In genomic region chr10:6151087-6151977, GRCh38 we compare ENCODE assay signal across 7 cellular contexts. TPM values are rescaled to one million over a fixed set of nuclear protein-coding genes. Genes with fewer than 3 reads are reported as not detected.
DNase-seq lines count a peak whose midpoint lies in the region; ATAC-seq, FAIRE-seq and TF ChIP-seq lines count a peak whose summit lies in the region.

No MANE protein-coding gene starts in this region.

- H2AFZ ChIP-seq in Karpas-422 (ENCODE audit: low read length): no peak overlapping the region

- peaks cover 62% of the 10 kb centered on the region for H3K4me1 Mint-ChIP-seq in activated CD8-positive, alpha-beta T cell treated with anti-CD3 and anti-CD28 coated beads, Interleukin-2, amount 10 ng/mL, durations not matched to agents 7 days and 5 days (ENCODE audit: low read depth)
- H3K4me1 Mint-ChIP-seq in nephron: peaks cover 25% of the 10 kb centered on the region

- peak overlapping the region; percentile 37; the same call in 1 of the 2 replicates for H3K9ac ChIP-seq in Karpas-422 (ENCODE audit: low read length)

- no peaks in the 10 kb centered on the region for H3K9me3 ChIP-seq in Karpas-422 (ENCODE audit: low read length)

- H3K9me3 Mint-ChIP-seq in activated CD8-positive, alpha-beta T cell treated with anti-CD3 and anti-CD28 coated beads, Interleukin-2, amount 10 ng/mL, durations not matched to agents 7 days and 5 days (ENCODE audit: insufficient read depth): no peaks in the 10 kb centered on the region
- no peaks in the 10 kb centered on the region for H3K9me3 Mint-ChIP-seq in nephron

- no peaks in the 10 kb centered on the region for H3K79me2 ChIP-seq in Karpas-422 (ENCODE audit: low read length)

- no peak overlapping the region for H3K27ac ChIP-seq in Karpas-422 (ENCODE audit: low read length)

- peak overlapping the region; percentile 48 for H3K4me2 ChIP-seq in Karpas-422 (ENCODE audit: low read depth, low read length, poor library complexity, severe bottlenecking)

- CTCF ChIA-PET in activated CD8-positive, alpha-beta T cell treated with anti-CD3 and anti-CD28 coated beads, Interleukin-2, amount 10 ng/mL, durations not matched to agents 7 days and 5 days (lab: Charles Lee): interaction anchor here (0.5 to 4.9 kb wide), 34 partner anchors 9 to 1952 kb away, joined by 3 to 36 read pairs (median 6); partner anchors contain the start of gene PFKFB3

- peak; percentile 80 for TF ChIP-seq CTCF in fibroblast of pulmonary artery (IDR thresholded peaks at IDR 0.05; ENCODE audit: low read length, missing control alignments)
- peak; percentile 61 to 65 (median 61) for TF ChIP-seq CTCF in nephron (IDR thresholded peaks at IDR 0.05; ENCODE audit: unreplicated experiment in 3 of 3)

- no peak overlapping the region; the same call in 1 of the 2 replicates for H3K4me3 ChIP-seq in Karpas-422 (ENCODE audit: low read length)
- H3K4me3 ChIP-seq in fibroblast of pulmonary artery (replicated peaks; ENCODE audit: low read depth, low read length): no peak overlapping the region

- DNase-seq in GM12891 (ENCODE audit: insufficient read length, low spot score): no peak
- DNase-seq in Karpas-422: peak; percentile 80
- DNase-seq in activated CD8-positive, alpha-beta T cell treated with anti-CD3 and anti-CD28 coated beads, Interleukin-2, amount 10 ng/mL, durations not matched to agents 7 days and 5 days: peak; percentile 73
- peak; percentile 76 for DNase-seq in fibroblast of pulmonary artery (ENCODE audit: low read depth)
- DNase-seq in GOT3 (lab: John Stamatoyannopoulos, UW): no peak

- peaks cover 31% of the 10 kb centered on the region for H3K36me3 Mint-ChIP-seq in activated CD8-positive, alpha-beta T cell treated with anti-CD3 and anti-CD28 coated beads, Interleukin-2, amount 10 ng/mL, durations not matched to agents 7 days and 5 days (ENCODE audit: low read depth)
- no peaks in the 10 kb centered on the region for H3K36me3 Mint-ChIP-seq in nephron (ENCODE audit: low read depth)

- peak; percentile 69 for ATAC-seq in GM21737 (IDR thresholded peaks at IDR 0.05; ENCODE audit: unreplicated experiment)
- ATAC-seq in activated CD8-positive, alpha-beta T cell treated with anti-CD3 and anti-CD28 coated beads, Interleukin-2, amount 10 ng/mL, durations not matched to agents 7 days and 5 days: peak; percentile 84

- no peaks in the 10 kb centered on the region for H3K36me3 ChIP-seq in Karpas-422 (ENCODE audit: insufficient read depth, low read length)

- peaks cover 9% of the 10 kb centered on the region for H4K20me1 ChIP-seq in Karpas-422 (ENCODE audit: insufficient read depth, low read depth, low read length)

- H3K4me1 ChIP-seq in Karpas-422 (ENCODE audit: low read length): peaks cover 13% of the 10 kb centered on the region

- no peak for TF ChIP-seq POLR2A in GM12891 (IDR thresholded peaks at IDR 0.05; ENCODE audit: low read depth, low read length)

- H3K9me2 ChIP-seq in Karpas-422 (replicated peaks; ENCODE audit: insufficient read depth, low read length): no peaks in the 10 kb centered on the region

- no peaks in the 10 kb centered on the region for H3K27me3 Mint-ChIP-seq in activated CD8-positive, alpha-beta T cell treated with anti-CD3 and anti-CD28 coated beads, Interleukin-2, amount 10 ng/mL, durations not matched to agents 7 days and 5 days (ENCODE audit: low read depth)
- peaks cover 6% of the 10 kb centered on the region for H3K27me3 Mint-ChIP-seq in nephron (ENCODE audit: low read depth)

- peak; percentile 97 for FAIRE-seq in GM12891 (lab: Jason Lieb, UNC)

- POLR2A ChIA-PET in activated CD8-positive, alpha-beta T cell treated with anti-CD3 and anti-CD28 coated beads, Interleukin-2, amount 10 ng/mL, durations not matched to agents 7 days and 5 days (lab: Charles Lee): interaction anchor here (0.6 to 3.0 kb wide), 4 partner anchors 12 to 446 kb away, joined by 3 to 9 read pairs (median 5); partner anchors contain the start of gene PFKFB3

- H3K27me3 ChIP-seq in Karpas-422 (ENCODE audit: low read length): no peaks in the 10 kb centered on the region

- peak overlapping the region; percentile 67 for H3K4me3 Mint-ChIP-seq in activated CD8-positive, alpha-beta T cell treated with anti-CD3 and anti-CD28 coated beads, Interleukin-2, amount 10 ng/mL, durations not matched to agents 7 days and 5 days
- no peak overlapping the region for H3K4me3 Mint-ChIP-seq in nephron

- peak overlapping the region; percentile 86 for H3K27ac Mint-ChIP-seq in activated CD8-positive, alpha-beta T cell treated with anti-CD3 and anti-CD28 coated beads, Interleukin-2, amount 10 ng/mL, durations not matched to agents 7 days and 5 days
- peak overlapping the region in 2 of 3 experiments; percentile 16 to 21 for H3K27ac Mint-ChIP-seq in nephron

TF ChIP-seq in GM12891, 5 proteins besides CTCF, POLR2A, EP300 and RAD21:
- TF ChIP-seq SPI1 (IDR thresholded peaks at IDR 0.05; ENCODE audit: low read depth, low read length) (peak; percentile 74), PAX5 (IDR thresholded peaks at IDR 0.05; ENCODE audit: insufficient read depth, low read length, severe bottlenecking) (no peak)

RNA-seq across cellular contexts. Expression of gene PFKFB3, which starts 51.4 kb away (rescaled TPM):
- 26.1 TPM for polyA plus RNA-seq in GM12891 (2012; ENCODE audit: low read depth, missing spikeins)
- 43.6 and 61.2 TPM in 2 replicates for total RNA-seq in Karpas-422 (2014; rRNA removed; shearing (Covaris generic); ENCODE audit: low replicate concordance)
- 10 to 100 TPM; 93.0 to 97.3 TPM for total RNA-seq in activated CD8-positive, alpha-beta T cell treated with anti-CD3 and anti-CD28 coated beads, Interleukin-2, amount 10 ng/mL, durations not matched to agents 7 days and 5 days

Comparison
In these comparisons a context has a peak if more than half of its experiments do, and no peak if none do; other contexts are left out.
1. DNase-seq: peak in Karpas-422 (single experiment), activated CD8-positive, alpha-beta T cell treated with anti-CD3 and anti-CD28 coated beads, Interleukin-2, amount 10 ng/mL, durations not matched to agents 7 days and 5 days (single experiment) and fibroblast of pulmonary artery (single experiment); none in GM12891 (single experiment) and GOT3 (single experiment).